Comparison of ENCODE assay signal across 8 cellular contexts in the genomic region with DNA sequence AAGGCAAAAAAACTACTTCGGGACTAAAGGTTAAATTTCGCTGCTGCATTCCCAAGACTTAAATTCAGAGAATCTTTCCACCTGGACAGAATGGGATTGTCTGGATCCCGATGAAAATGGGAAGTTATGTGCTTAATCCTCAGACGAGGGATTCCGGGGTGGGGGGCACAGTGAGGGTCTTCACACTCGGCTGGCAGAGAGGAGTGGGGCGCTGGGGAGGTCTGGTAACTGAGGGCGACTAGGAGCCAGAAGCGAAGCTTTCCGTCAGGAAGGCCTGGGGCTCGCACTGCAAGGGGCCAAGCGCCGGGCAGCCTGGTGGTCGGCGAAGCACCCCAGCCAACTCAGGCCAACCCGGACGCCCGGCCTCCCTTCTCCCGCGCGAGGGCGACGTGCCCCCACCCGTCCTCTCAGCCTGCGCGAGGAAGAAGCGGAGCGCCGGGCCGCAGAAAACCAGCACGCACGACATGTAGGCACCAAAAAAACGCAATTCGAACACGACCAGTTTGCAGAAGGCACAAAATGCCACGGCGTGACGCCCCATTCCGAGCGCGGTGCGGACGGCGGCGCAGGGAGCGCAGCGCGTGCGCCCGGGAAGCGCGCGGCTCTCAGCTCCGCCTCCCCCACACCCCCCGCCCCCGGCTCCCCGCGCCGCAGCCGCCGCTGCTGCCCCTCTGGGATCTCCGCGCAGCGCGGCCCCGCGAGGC.
DNase-seq lines count a peak whose midpoint lies in the region; TF ChIP-seq lines count a peak whose summit lies in the region.

No MANE protein-coding gene starts in this region.

- H3K4ac ChIP-seq in H9 (ENCODE audit: low read depth, low read length): no peak overlapping the region

- peak; percentile 25; the same call in 2 of the 3 replicates for TF ChIP-seq CTCF in H9 (conservative IDR thresholded peaks at IDR 0.05)
- TF ChIP-seq CTCF in progenitor cell of endocrine pancreas (IDR thresholded peaks at IDR 0.05; ENCODE audit: unreplicated experiment): peak; percentile 15

- H3K4me3 Mint-ChIP-seq in H9 (peak overlapping the region; percentile 85 to 92), progenitor cell of endocrine pancreas (ENCODE audit: low read depth) (peak overlapping the region; percentile 92)
- H3K4me3 Mint-ChIP-seq in activated naive CD8-positive, alpha-beta T cell: peak overlapping the region; percentile 95

- intact Hi-C loops in cardiac septum (cut with DNase I): loop anchor here (2.0 to 5.0 kb wide), 3 partner anchors 60 to 665 kb away; no protein-coding TSS in a partner anchor

- no peak overlapping the region for H3K23ac ChIP-seq in H9 (ENCODE audit: insufficient read length, low read depth, low read length)

- WGBS in H9 (ENCODE audit: extremely low coverage, insufficient read length, low lambda C conversion rate): no CpG with 5 or more reads among the region's 67 CpGs

- H3K27me3 ChIP-seq in H9 (ENCODE audit: insufficient read depth, low read length): no peaks in the 10 kb centered on the region

- H3K79me2 ChIP-seq in H9 (ENCODE audit: insufficient read depth, low read length): 0 out of 2 replicates have a peak, but pooled peaks cover 4% of the 10 kb centered on the region

- H3K79me1 ChIP-seq in H9 (ENCODE audit: insufficient read depth, low read depth, low read length, poor library complexity, severe bottlenecking): no peaks in the 10 kb centered on the region

- no peak overlapping the region for H2BK5ac ChIP-seq in H9 (ENCODE audit: insufficient read length, low read length)

- H3K27ac ChIP-seq in H9 (ENCODE audit: insufficient read length, low read depth, low read length): no peak overlapping the region

- no peak overlapping the region for H2AFZ ChIP-seq in H9 (ENCODE audit: low read length)

- H2AK5ac ChIP-seq in H9 (ENCODE audit: insufficient read length, low read length): no peak overlapping the region

- no peak overlapping the region for H2BK120ac ChIP-seq in H9 (ENCODE audit: low read depth, low read length, poor library complexity, severe bottlenecking)

- H3K36me3 Mint-ChIP-seq in H9 (ENCODE audit: insufficient read depth in 1 of 3, low read depth in 3 of 3): peaks cover 0 to 8% (median under 1%) of the 10 kb centered on the region in 3 experiments; a peak in 4 of 7 replicates
- peaks cover 7% of the 10 kb centered on the region for H3K36me3 Mint-ChIP-seq in activated naive CD8-positive, alpha-beta T cell
- H3K36me3 Mint-ChIP-seq in progenitor cell of endocrine pancreas (ENCODE audit: insufficient read depth): no peaks in the 10 kb centered on the region

- H2BK20ac ChIP-seq in H9 (ENCODE audit: low read depth, low read length, poor library complexity, severe bottlenecking): no peak overlapping the region

- H4K5ac ChIP-seq in H9 (ENCODE audit: insufficient read length, low read depth, low read length): no peak overlapping the region

- no peak overlapping the region for H4K8ac ChIP-seq in H9 (replicated peaks; ENCODE audit: insufficient read length, low read depth, low read length)

- no peak overlapping the region for H2BK12ac ChIP-seq in H9 (ENCODE audit: insufficient read length, low read depth, low read length)

- H3K27me3 Mint-ChIP-seq in H9 (ENCODE audit: low read depth) (peaks cover 10% of the 10 kb centered on the region), progenitor cell of endocrine pancreas (peaks cover 29% of the 10 kb centered on the region)
- no peaks in the 10 kb centered on the region for H3K27me3 Mint-ChIP-seq in activated naive CD8-positive, alpha-beta T cell

- no peaks in the 10 kb centered on the region for H4K20me1 ChIP-seq in H9 (ENCODE audit: control insufficient read depth, insufficient read depth, insufficient read length)

- no peaks in the 10 kb centered on the region; a peak in 2 of 5 replicates for H3K9me3 Mint-ChIP-seq in H9
- H3K9me3 Mint-ChIP-seq in activated naive CD8-positive, alpha-beta T cell (ENCODE audit: low read depth): no peaks in the 10 kb centered on the region
- no peaks in the 10 kb centered on the region for H3K9me3 Mint-ChIP-seq in progenitor cell of endocrine pancreas (ENCODE audit: low read depth)

- H3K14ac ChIP-seq in H9 (ENCODE audit: insufficient read depth, low read length): peak overlapping the region; percentile 91

- H3K4me1 ChIP-seq in H9 (ENCODE audit: insufficient read depth, low read length): peaks cover 6% of the 10 kb centered on the region; the same call in 1 of the 2 replicates

- peak overlapping the region; percentile 85 for H3K18ac ChIP-seq in H9 (ENCODE audit: insufficient read length, low read depth, low read length)

- H2BK15ac ChIP-seq in H9 (ENCODE audit: low read depth, low read length): no peak overlapping the region

- no peak overlapping the region for H4K91ac ChIP-seq in H9 (ENCODE audit: insufficient read length, low read depth, low read length)

- H3K9ac ChIP-seq in H9 (ENCODE audit: extremely low read depth, insufficient read length, low read length): peak overlapping the region; percentile 67

- H3T11ph ChIP-seq in H9 (ENCODE audit: low read length): no peak overlapping the region

- H3K4me1 Mint-ChIP-seq in H9 (peaks cover 34 to 43% of the 10 kb centered on the region in 2 experiments), progenitor cell of endocrine pancreas (ENCODE audit: low read depth) (peaks cover 15% of the 10 kb centered on the region)
- H3K4me1 Mint-ChIP-seq in activated naive CD8-positive, alpha-beta T cell (ENCODE audit: low read depth): peaks cover 51% of the 10 kb centered on the region

- H3K23me2 ChIP-seq in H9 (ENCODE audit: insufficient read length, low read depth, low read length, poor library complexity, severe bottlenecking): peaks cover 13% of the 10 kb centered on the region

- DNase-seq in stimulated activated CD4-positive, alpha-beta T cell treated with anti-CD3 and anti-CD28 coated beads, Interleukin-1b, Interleukin-23, amount 100 ng/mL, for 24 hours (ENCODE audit: low read depth in 4 of 4, low spot score in 1 of 4): peak in 3 of 4 experiments; percentile 18 to 58 (median 38)
- no peak for DNase-seq in stimulated activated CD4-positive, alpha-beta T cell treated with anti-CD3 and anti-CD28 coated beads, Interleukin-4, amount 100 ng/mL, for 1 hour
- DNase-seq in H9: peak; percentile 58
- peak; percentile 90 to 92 for DNase-seq in Kasumi-1 (lab: John Stamatoyannopoulos, UW)
- DNase-seq in cardiac septum (ENCODE audit: low spot score): peak; percentile 89
- DNase-seq in progenitor cell of endocrine pancreas (ENCODE audit: low spot score, unreplicated experiment): no peak
- no peak for DNase-seq in SKM-1 treated with dmso at 0.1 percent for 144 hours (lab: John Stamatoyannopoulos, UW; ENCODE audit: unreplicated experiment)

- peak overlapping the region; percentile 78 to 98 (median 95) for H3K27ac Mint-ChIP-seq in H9
- peak overlapping the region; percentile 99 for H3K27ac Mint-ChIP-seq in activated naive CD8-positive, alpha-beta T cell
- peak overlapping the region; percentile 95 for H3K27ac Mint-ChIP-seq in progenitor cell of endocrine pancreas

- H3K4me2 ChIP-seq in H9 (ENCODE audit: insufficient read depth, insufficient read length, low read length): peak overlapping the region; percentile 90

- H3K9me3 ChIP-seq in H9 (ENCODE audit: control insufficient read depth, low read depth, low read length): no peaks in the 10 kb centered on the region

- no peak overlapping the region for H3K56ac ChIP-seq in H9 (ENCODE audit: insufficient read length, low read depth, low read length)

Comparison
In these comparisons a context has a peak if more than half of its experiments do, and no peak if none do; other contexts are left out.
1. DNase-seq: peak in stimulated activated CD4-positive, alpha-beta T cell treated with anti-CD3 and anti-CD28 coated beads, Interleukin-1b, Interleukin-23, amount 100 ng/mL, for 24 hours (3 of 4), H9 (single experiment), Kasumi-1 (2 of 2) and cardiac septum (single experiment); none in stimulated activated CD4-positive, alpha-beta T cell treated with anti-CD3 and anti-CD28 coated beads, Interleukin-4, amount 100 ng/mL, for 1 hour (single experiment), progenitor cell of endocrine pancreas (single experiment) and SKM-1 treated with dmso at 0.1 percent for 144 hours (single experiment).
2. Peak in every context shown above with its lines, with median percentiles within 50 percentile points of each other: H3K27ac Mint-ChIP-seq and H3K4me3 Mint-ChIP-seq.